Comparison of ENCODE assay signal across 15 cellular contexts in the genomic region with DNA sequence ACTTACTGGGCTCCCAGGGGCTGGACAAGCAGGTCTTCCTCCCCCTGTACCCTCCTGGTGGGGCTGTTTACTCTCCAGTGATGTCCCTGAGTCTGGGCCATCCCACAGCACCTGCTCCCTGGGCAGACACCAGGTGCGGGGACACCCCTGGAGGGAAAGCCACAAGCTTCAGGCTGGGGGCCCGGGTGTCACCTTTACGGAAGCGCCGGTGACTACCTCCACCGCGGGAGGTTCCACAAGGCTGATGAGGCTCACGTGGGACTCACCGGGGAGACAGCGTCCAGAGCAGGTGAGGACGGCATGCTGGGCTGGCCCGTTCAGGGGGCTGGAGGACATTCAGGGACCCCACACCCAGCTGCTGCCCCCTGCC. TPM values are rescaled to one million over a fixed set of nuclear protein-coding genes. Genes with fewer than 3 reads are reported as not detected.
DNase-seq lines count a peak whose midpoint lies in the region; TF ChIP-seq lines count a peak whose summit lies in the region.
"Had no signal": no experiment of that assay in that cellular context is flagged by ENCODE, and none has a peak within 500 bp of the region (broad histone marks: within the 10 kb centered on the region; RNA-seq: fewer than 3 reads in every experiment).

No MANE protein-coding gene starts in this region.

- CTCF ChIA-PET in activated naive CD4-positive, alpha-beta T cell treated with anti-CD3 and anti-CD28 coated beads, Interleukin-2, amount 10 ng/mL, durations not matched to agents 7 days and 5 days (lab: Charles Lee), result interaction anchor here (0.6 to 7.1 kb wide), 9 partner anchors 9 to 46 kb away, joined by 3 to 98 read pairs (median 6); no protein-coding TSS in a partner anchor

- H3K4me1 Mint-ChIP-seq in activated naive CD4-positive, alpha-beta T cell treated with anti-CD3 and anti-CD28 coated beads, Interleukin-2, amount 10 ng/mL, durations not matched to agents 7 days and 5 days, result peaks cover 33% of the 10 kb centered on the region

- no peak overlapping the region for H3K4me3 Mint-ChIP-seq in activated naive CD4-positive, alpha-beta T cell treated with anti-CD3 and anti-CD28 coated beads, Interleukin-2, amount 10 ng/mL, durations not matched to agents 7 days and 5 days

- no peak overlapping the region for H3K27ac Mint-ChIP-seq in activated naive CD4-positive, alpha-beta T cell treated with anti-CD3 and anti-CD28 coated beads, Interleukin-2, amount 10 ng/mL, durations not matched to agents 7 days and 5 days

- DNase-seq in DMS53 (lab: John Stamatoyannopoulos, UW) (peak; percentile 6), DMS53 treated with DMSO at 0.1 percent for 48 hours (lab: John Stamatoyannopoulos, UW; ENCODE audit: unreplicated experiment) (no peak), T-helper 1 cell (peak in 3 of 5 donors; percentile 18 to 35 (median 25)), Peyer's patch (no peak), occipital lobe (lab: John Stamatoyannopoulos, UW) (no peak), medulla oblongata (ENCODE audit: extremely low spot score) (no peak)
- DNase-seq in activated naive CD4-positive, alpha-beta T cell treated with anti-CD3 and anti-CD28 coated beads, Interleukin-2, amount 10 ng/mL, durations not matched to agents 7 days and 5 days, result peak; percentile 58
- DNase-seq in stimulated activated CD4-positive, alpha-beta T cell treated with anti-CD3 and anti-CD28 coated beads, Interleukin-4, amount 100 ng/mL, for 24 hours, result peak; percentile 30
- DNase-seq: NCI-H1048 had no signal

- peaks cover 0 to 8% (median 2%) of the 10 kb centered on the region in 4 donors for H3K4me1 ChIP-seq in Peyer's patch
- H3K4me1 ChIP-seq: foreskin keratinocyte, psoas muscle had no signal

- H3K27me3 ChIP-seq in Peyer's patch, result no peaks in the 10 kb centered on the region
- H3K27me3 ChIP-seq: foreskin keratinocyte had no signal

- no peak for TF ChIP-seq CTCF in Peyer's patch (IDR thresholded peaks at IDR 0.05)

- no peak overlapping the region for H3K27ac ChIP-seq in Peyer's patch
- H3K27ac ChIP-seq: 22Rv1, foreskin keratinocyte, psoas muscle had no signal

- H3K27me3 Mint-ChIP-seq in activated naive CD4-positive, alpha-beta T cell treated with anti-CD3 and anti-CD28 coated beads, Interleukin-2, amount 10 ng/mL, durations not matched to agents 7 days and 5 days, result peaks cover 61% of the 10 kb centered on the region

- H3K9me3 Mint-ChIP-seq in activated naive CD4-positive, alpha-beta T cell treated with anti-CD3 and anti-CD28 coated beads, Interleukin-2, amount 10 ng/mL, durations not matched to agents 7 days and 5 days, result no peaks in the 10 kb centered on the region

- no peaks in the 10 kb centered on the region for H3K36me3 ChIP-seq in Peyer's patch

- no peaks in the 10 kb centered on the region for H3K36me3 Mint-ChIP-seq in activated naive CD4-positive, alpha-beta T cell treated with anti-CD3 and anti-CD28 coated beads, Interleukin-2, amount 10 ng/mL, durations not matched to agents 7 days and 5 days

- TF ChIP-seq POLR2A in Peyer's patch (IDR thresholded peaks at IDR 0.05), result no peak

- H3K4me3 ChIP-seq in Peyer's patch, result no peak overlapping the region
- H3K4me3 ChIP-seq: psoas muscle had no signal

- H3K9me3 ChIP-seq in Peyer's patch, result no peaks in the 10 kb centered on the region
- H3K9me3 ChIP-seq: psoas muscle had no signal

RNA-seq across cellular contexts. Expression of a gene that starts 24.9 kb away (rescaled TPM):
- total RNA-seq in Peyer's patch (not detected), occipital lobe (not detected)
- total RNA-seq: cerebellum, foreskin keratinocyte, H1, left ventricle myocardium superior, psoas muscle had no signal

RNA-seq across cellular contexts. Expression of a gene that starts 43.3 kb away (rescaled TPM):
- total RNA-seq in Peyer's patch (not detected), occipital lobe (not detected)
- total RNA-seq: cerebellum, foreskin keratinocyte, H1, left ventricle myocardium superior, psoas muscle had no signal

RNA-seq across cellular contexts. Expression of a gene that starts 44.8 kb away (rescaled TPM):
- 10 to 100 TPM in 3 of 4 donors, not detected in 1; 26.5 to 92.4 (median 37.2) TPM for total RNA-seq in Peyer's patch
- total RNA-seq in occipital lobe, result 46.0 TPM
- total RNA-seq: foreskin keratinocyte had no signal

Comparison
In these comparisons a context has a peak if more than half of its experiments do, and no peak if none do; other contexts are left out.
1. DNase-seq: peak in DMS53 (single experiment), T-helper 1 cell (3 of 5), activated naive CD4-positive, alpha-beta T cell treated with anti-CD3 and anti-CD28 coated beads, Interleukin-2, amount 10 ng/mL, durations not matched to agents 7 days and 5 days (single experiment) and stimulated activated CD4-positive, alpha-beta T cell treated with anti-CD3 and anti-CD28 coated beads, Interleukin-4, amount 100 ng/mL, for 24 hours (single experiment); none in DMS53 treated with DMSO at 0.1 percent for 48 hours (single experiment), Peyer's patch (0 of 3), occipital lobe (single experiment) and medulla oblongata (single experiment).